Comparison of ENCODE assay signal across 9 cellular contexts in genomic region chr20:37986873-37987601, GRCh38. TPM values are rescaled to one million over a fixed set of nuclear protein-coding genes. Genes with fewer than 3 reads are reported as not detected.
DNase-seq lines count a peak whose midpoint lies in the region; TF ChIP-seq lines count a peak whose summit lies in the region.
"Had no signal": no experiment of that assay in that cellular context is flagged by ENCODE, and none has a peak within 500 bp of the region (broad histone marks: within the 10 kb centered on the region; RNA-seq: fewer than 3 reads in every experiment).

No MANE protein-coding gene starts in this region.

- H3K36me3 ChIP-seq in BLaER1 (peaks cover 75% of the 10 kb centered on the region), fibroblast of lung (ENCODE audit: control insufficient read depth, insufficient read depth, low read length) (no peaks in the 10 kb centered on the region)

- peaks cover 22% of the 10 kb centered on the region; the same call in 1 of the 2 replicates for H4K20me1 ChIP-seq in BLaER1
- H4K20me1 ChIP-seq in fibroblast of lung (ENCODE audit: control insufficient read depth, extremely low read depth, insufficient read depth, low read length): no peaks in the 10 kb centered on the region

- H3K4me1 Mint-ChIP-seq in nephron progenitor cell: peaks cover 36% of the 10 kb centered on the region

- no peak overlapping the region for H3K27ac ChIP-seq in BLaER1
- H3K27ac ChIP-seq in fibroblast of lung (ENCODE audit: insufficient read depth, low read length): no peak overlapping the region

- TF ChIP-seq CTCF in fibroblast of lung (conservative IDR thresholded peaks at IDR 0.05 in 1 of 2, IDR thresholded peaks at IDR 0.05 in 1 of 2; ENCODE audit: low read depth in 1 of 2, low read length in 2 of 2): no peak
- TF ChIP-seq CTCF in nephron progenitor cell (IDR thresholded peaks at IDR 0.05): no peak

- no peaks in the 10 kb centered on the region for H3K9me3 Mint-ChIP-seq in nephron progenitor cell

- H3K36me3 Mint-ChIP-seq in nephron progenitor cell (ENCODE audit: low read depth): peaks cover 45% of the 10 kb centered on the region

- H3K4me3 Mint-ChIP-seq in nephron progenitor cell: no peak overlapping the region

- no peak overlapping the region for H3K4me3 ChIP-seq in BLaER1
- H3K4me3 ChIP-seq in fibroblast of lung (replicated peaks in 1 of 4; ENCODE audit: control extremely low read depth in 1 of 4, insufficient read depth in 1 of 4, low read depth in 3 of 4, low read length in 4 of 4): no peak overlapping the region

- H2AFZ ChIP-seq in fibroblast of lung (ENCODE audit: low read length): no peak overlapping the region

- H3K4me2 ChIP-seq in BLaER1: peak overlapping the region; percentile 42
- no peak overlapping the region for H3K4me2 ChIP-seq in fibroblast of lung (ENCODE audit: extremely low read depth, insufficient read depth, low read length)

- H3K79me2 ChIP-seq in fibroblast of lung (ENCODE audit: control insufficient read depth, insufficient read depth, low read length): no peaks in the 10 kb centered on the region

- H3K9ac ChIP-seq in BLaER1 (no peak overlapping the region; the same call in 1 of the 2 replicates), fibroblast of lung (ENCODE audit: insufficient read depth, low read length) (no peak overlapping the region)

- H3K4me1 ChIP-seq in BLaER1 (peaks cover 71% of the 10 kb centered on the region), fibroblast of lung (ENCODE audit: control insufficient read depth, extremely low read depth, insufficient read depth, low read length) (peaks cover 2% of the 10 kb centered on the region)

- H3K9me3 ChIP-seq in BLaER1 (no peaks in the 10 kb centered on the region), fibroblast of lung (ENCODE audit: control insufficient read depth, insufficient read depth, low read depth, low read length) (no peaks in the 10 kb centered on the region)

- no peaks in the 10 kb centered on the region for H3K27me3 ChIP-seq in BLaER1
- no peaks in the 10 kb centered on the region for H3K27me3 ChIP-seq in fibroblast of lung (ENCODE audit: control insufficient read depth, insufficient read depth, low read length)

- H3K27me3 Mint-ChIP-seq in nephron progenitor cell (ENCODE audit: low read depth, poor library complexity): peaks cover 9% of the 10 kb centered on the region

- H3K27ac Mint-ChIP-seq in nephron progenitor cell: peak overlapping the region; percentile 72

- DNase-seq in NCI-H2171 treated with DMSO at 0.1 percent for 48 hours (lab: John Stamatoyannopoulos, UW) (peak; percentile 83), fibroblast of lung (ENCODE audit: low read depth in 2 of 2) (peak; percentile 46 to 64), nephron progenitor cell (no peak), NCI-H226 (no peak), GF-D8 (lab: John Stamatoyannopoulos, UW) (no peak), SW480 (ENCODE audit: low spot score) (no peak), SK-N-DZ (ENCODE audit: low spot score) (no peak)
- DNase-seq: H7 had no signal

RNA-seq across cellular contexts. Expression of gene TTI1, which starts 46.2 kb away (rescaled TPM):
- 15.9 and 20.0 TPM in 2 replicates for total RNA-seq in fibroblast of lung
- polyA plus RNA-seq in fibroblast of lung: 12.6 and 17.9 TPM in 2 replicates
- 7.5 and 11.8 TPM in 2 replicates for polyA plus RNA-seq in fibroblast of lung (2012)
- polyA minus RNA-seq in fibroblast of lung (ENCODE audit: low replicate concordance): 22.2 and 30.7 TPM in 2 replicates
- 54.0 and 68.2 TPM in 2 replicates for polyA plus RNA-seq in SK-N-DZ (2014; cell fraction: cytosol; rRNA removed)
- polyA plus RNA-seq in SK-N-DZ (2014; cell fraction: nucleus; rRNA removed): 44.5 and 70.0 TPM in 2 replicates

RNA-seq across cellular contexts. Expression of gene RPRD1B, which starts 46.5 kb away (rescaled TPM):
- 21.1 and 23.8 TPM in 2 replicates for total RNA-seq in fibroblast of lung
- polyA plus RNA-seq in fibroblast of lung: 17.5 and 23.9 TPM in 2 replicates
- polyA plus RNA-seq in fibroblast of lung (2012): 9.8 and 12.7 TPM in 2 replicates
- 14.9 and 18.0 TPM in 2 replicates for polyA minus RNA-seq in fibroblast of lung (ENCODE audit: low replicate concordance)
- 34.6 and 36.6 TPM in 2 replicates for polyA plus RNA-seq in SK-N-DZ (2014; cell fraction: cytosol; rRNA removed)
- polyA plus RNA-seq in SK-N-DZ (2014; cell fraction: nucleus; rRNA removed): 22.7 and 36.8 TPM in 2 replicates

Comparison
In these comparisons a context has a peak if more than half of its experiments do, and no peak if none do; other contexts are left out.
1. DNase-seq: peak in NCI-H2171 treated with DMSO at 0.1 percent for 48 hours (single experiment) and fibroblast of lung (2 of 2); none in nephron progenitor cell (single experiment), NCI-H226 (single experiment), GF-D8 (single experiment), SW480 (single experiment) and SK-N-DZ (single experiment).